6 cellular contexts compared by ENCODE assay signal in the genomic region with DNA sequence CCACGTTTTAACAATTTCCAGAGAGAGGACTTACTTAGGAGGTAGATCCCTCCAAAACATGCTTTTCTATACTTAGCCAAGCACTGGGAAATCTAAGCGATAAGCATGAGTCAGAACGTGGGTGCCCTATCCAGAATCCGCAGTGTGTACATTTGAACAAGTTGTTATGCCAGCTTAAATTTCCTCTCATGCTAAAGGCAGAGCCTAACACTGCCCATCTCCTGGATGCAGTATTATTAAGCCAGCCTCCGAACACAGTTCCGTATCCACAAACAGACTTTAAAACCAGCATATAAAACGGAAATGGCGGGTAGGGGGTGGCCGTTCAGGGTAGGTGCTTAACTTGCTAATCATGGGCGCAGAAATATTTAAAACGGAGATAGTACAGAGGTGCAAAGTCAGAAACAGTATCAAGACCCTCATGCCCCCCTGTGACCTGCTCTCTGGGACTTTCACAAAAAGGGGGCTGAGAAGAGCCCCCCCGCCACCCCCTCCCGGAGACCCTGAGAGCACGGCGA. TPM values are rescaled to one million over a fixed set of nuclear protein-coding genes. Genes with fewer than 3 reads are reported as not detected.
DNase-seq lines count a peak whose midpoint lies in the region; ATAC-seq and TF ChIP-seq lines count a peak whose summit lies in the region.

No MANE protein-coding gene starts in this region.

- H3K27ac ChIP-seq in BLaER1 treated with 17β-estradiol and CSF1 and Interleukin-3, amounts not matched to agents 10 nM and 100 nM = peak overlapping the region; percentile 68 to 86 (median 83); a peak in 21 of 22 replicates
- peak overlapping the region; percentile 80 for H3K27ac ChIP-seq in lower lobe of right lung

- H3K4me3 ChIP-seq in BLaER1 treated with 17β-estradiol and CSF1 and Interleukin-3, amounts not matched to agents 10 nM and 100 nM = peak overlapping the region; percentile 54 to 86 (median 82)
- H3K4me3 ChIP-seq in lower lobe of right lung = peak overlapping the region; percentile 67

- peaks cover 29 to 37% (median 33%) of the 10 kb centered on the region in 10 experiments for H3K4me1 ChIP-seq in BLaER1 treated with 17β-estradiol and CSF1 and Interleukin-3, amounts not matched to agents 10 nM and 100 nM
- peaks cover 25% of the 10 kb centered on the region for H3K4me1 ChIP-seq in lower lobe of right lung

- H3K9ac ChIP-seq in BLaER1 treated with 17β-estradiol and CSF1 and Interleukin-3, amounts not matched to agents 10 nM and 100 nM = peak overlapping the region; percentile 78 to 87 (median 85)

- no peaks in the 10 kb centered on the region for H4K20me1 ChIP-seq in BLaER1 treated with 17β-estradiol and CSF1 and Interleukin-3, amounts not matched to agents 10 nM and 100 nM

- no peak for TF ChIP-seq CTCF in lower lobe of right lung (IDR thresholded peaks at IDR 0.05)

- peaks cover 9 to 18% (median 13%) of the 10 kb centered on the region in 11 experiments for H3K9me3 ChIP-seq in BLaER1 treated with 17β-estradiol and CSF1 and Interleukin-3, amounts not matched to agents 10 nM and 100 nM (replicated peaks in 1 of 11)
- H3K9me3 ChIP-seq in lower lobe of right lung = no peaks in the 10 kb centered on the region

- no peaks in the 10 kb centered on the region for H3K27me3 ChIP-seq in BLaER1 treated with 17β-estradiol and CSF1 and Interleukin-3, amounts not matched to agents 10 nM and 100 nM
- H3K27me3 ChIP-seq in lower lobe of right lung (ENCODE audit: low read depth) = no peaks in the 10 kb centered on the region

- peak; percentile 16 to 35 for ATAC-seq in lower lobe of right lung
- ATAC-seq in GM21390 (IDR thresholded peaks at IDR 0.05; ENCODE audit: unreplicated experiment) = no peak
- no peak for ATAC-seq in GM19328 (IDR thresholded peaks at IDR 0.05; ENCODE audit: unreplicated experiment)

- H3K36me3 ChIP-seq in BLaER1 treated with 17β-estradiol and CSF1 and Interleukin-3, amounts not matched to agents 10 nM and 100 nM = peaks cover 0 to 5% (median 0%) of the 10 kb centered on the region in 11 experiments; a peak in 3 of 22 replicates
- H3K36me3 ChIP-seq in lower lobe of right lung = no peaks in the 10 kb centered on the region

- DNase-seq in LHCN-M2 (ENCODE audit: low read depth) = peak; percentile 68
- peak; percentile 74 for DNase-seq in amniotic stem cell (lab: John Stamatoyannopoulos, UW)
- DNase-seq in lower lobe of right lung = no peak

- intact Hi-C loops in lower lobe of right lung (cut with DNase I) = no loop called here

- H3K4me2 ChIP-seq in BLaER1 treated with 17β-estradiol and CSF1 and Interleukin-3, amounts not matched to agents 10 nM and 100 nM = peak overlapping the region; percentile 90 to 97 (median 95)

RNA-seq across cellular contexts. Expression of gene LRRIQ4, which starts 1.0 kb away (rescaled TPM):
- total RNA-seq in LHCN-M2 (2014; rRNA removed) (not detected in 2 replicates), lower lobe of right lung (not detected)
- not detected for polyA plus RNA-seq in LHCN-M2 (2012)

RNA-seq across cellular contexts. Expression of gene LRRC34, which starts 1.0 kb away (rescaled TPM):
- total RNA-seq in LHCN-M2 (2014; rRNA removed) = 5.4 TPM in 2 replicates
- 0.87 TPM for polyA plus RNA-seq in LHCN-M2 (2012)
- total RNA-seq in lower lobe of right lung = 4.8 TPM

RNA-seq across cellular contexts. Expression of gene MYNN, which starts 38.5 kb away (rescaled TPM):
- 13.9 and 14.4 TPM in 2 replicates for total RNA-seq in LHCN-M2 (2014; rRNA removed)
- 6.5 TPM for polyA plus RNA-seq in LHCN-M2 (2012)
- total RNA-seq in lower lobe of right lung = 15.0 TPM

RNA-seq across cellular contexts. Expression of gene ACTRT3, which starts 42.3 kb away (rescaled TPM):
- total RNA-seq in LHCN-M2 (2014; rRNA removed) (6.1 and 6.5 TPM in 2 replicates), lower lobe of right lung (0.92 TPM)
- 2.9 TPM for polyA plus RNA-seq in LHCN-M2 (2012)

RNA-seq across cellular contexts. Expression of gene TERC, which starts 46.8 kb away (rescaled TPM):
- total RNA-seq in LHCN-M2 (2014; rRNA removed) = 434 and 471 TPM in 2 replicates
- polyA plus RNA-seq in LHCN-M2 (2012) = 0.27 TPM
- 2.9 TPM for total RNA-seq in lower lobe of right lung

Comparison
In these comparisons a context has a peak if more than half of its experiments do, and no peak if none do; other contexts are left out.
1. ATAC-seq: peak in lower lobe of right lung (2 of 2); none in GM21390 (single experiment) and GM19328 (single experiment).